Comparison of ENCODE assay signal across 10 cellular contexts in the genomic region with DNA sequence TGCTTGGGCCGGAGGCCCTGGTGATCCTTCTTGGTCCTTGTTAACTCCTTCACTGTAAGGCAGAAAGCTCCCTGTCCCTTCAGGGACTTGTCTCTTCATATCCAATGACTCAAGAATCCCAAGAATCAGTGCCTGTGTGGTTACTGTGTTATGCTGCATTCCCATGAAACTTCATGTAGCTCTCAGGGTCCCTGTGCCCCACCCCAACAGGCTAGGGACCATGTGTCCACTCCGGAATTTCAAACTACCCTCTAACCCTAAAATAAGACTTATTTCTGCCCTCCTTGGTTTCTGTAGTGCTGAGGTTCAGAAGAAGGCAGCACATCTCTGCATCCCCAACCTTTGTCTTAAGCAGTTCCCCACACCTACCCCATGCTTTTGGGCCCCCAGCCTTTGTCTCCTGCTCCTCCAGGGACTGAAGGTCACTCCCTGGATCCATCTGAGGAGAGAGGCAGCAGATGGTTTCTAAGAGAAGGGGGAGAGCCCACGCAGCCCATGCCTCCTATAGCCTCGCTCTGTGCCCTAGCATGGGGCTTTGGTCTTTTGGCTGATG. TPM values are rescaled to one million over a fixed set of nuclear protein-coding genes. Genes with fewer than 3 reads are reported as not detected.
A peak's percentile ranks its signal among the peaks of the same experiment; 100 is the strongest.
DNase-seq lines count a peak whose midpoint lies in the region; ATAC-seq and TF ChIP-seq lines count a peak whose summit lies in the region.
"Had no signal": no experiment of that assay in that cellular context is flagged by ENCODE, and none has a peak within 500 bp of the region (broad histone marks: within the 10 kb centered on the region; RNA-seq: fewer than 3 reads in every experiment).

No MANE protein-coding gene starts in this region.

- H3K27me3 ChIP-seq in A673 (replicated peaks; ENCODE audit: insufficient read depth, low read depth, low read length, poor library complexity) (no peaks in the 10 kb centered on the region), dorsolateral prefrontal cortex (no peaks in the 10 kb centered on the region)

- H3K27me3 Mint-ChIP-seq in nephron (ENCODE audit: low read depth): no peaks in the 10 kb centered on the region

- peaks cover 4% of the 10 kb centered on the region for H3K9me3 Mint-ChIP-seq in nephron

- H3K4me3 Mint-ChIP-seq in nephron: peak overlapping the region; percentile 91 to 98 (median 95)

- peak overlapping the region; percentile 76 for H3K4me3 ChIP-seq in A673 (ENCODE audit: low read depth, low read length, poor library complexity, severe bottlenecking)
- peak overlapping the region; percentile 96 for H3K4me3 ChIP-seq in Jurkat, Clone E6-1 (ENCODE audit: low read length)
- peak overlapping the region; percentile 57 to 94 (median 79) for H3K4me3 ChIP-seq in dorsolateral prefrontal cortex

- peaks cover 63% of the 10 kb centered on the region for H3K4me1 Mint-ChIP-seq in nephron

- peaks cover 21% of the 10 kb centered on the region for H3K36me3 ChIP-seq in A673 (ENCODE audit: insufficient read depth, low read length, poor library complexity, severe bottlenecking)
- H3K36me3 ChIP-seq: neutrophil had no signal

- BruUV-seq in A673 (replicated peaks; lab: Mats Ljungman, UMichigan): TSS peak; percentile 67

- peaks cover 36% of the 10 kb centered on the region for H3K4me1 ChIP-seq in A673 (ENCODE audit: insufficient read depth, low read length, poor library complexity, severe bottlenecking)

- H3K36me3 Mint-ChIP-seq in nephron (ENCODE audit: low read depth): peaks cover 23% of the 10 kb centered on the region

- DNase-seq in A673 (ENCODE audit: low spot score): peak; percentile 46
- no peak for DNase-seq in Jurkat, Clone E6-1 (ENCODE audit: low read depth, low spot score)
- DNase-seq in dorsolateral prefrontal cortex: peak in 1 of 10 donors; percentile 48
- DNase-seq in AML-193 (lab: John Stamatoyannopoulos, UW): no peak
- no peak for DNase-seq in epidermal melanocyte (ENCODE audit: insufficient read length, low spot score)
- DNase-seq: NCI-H2029 had no signal

- peak overlapping the region; percentile 80 for H3K27ac ChIP-seq in A673 (ENCODE audit: low read depth, low read length, poor library complexity, severe bottlenecking)
- peak overlapping the region; percentile 81 to 99 (median 97) for H3K27ac ChIP-seq in dorsolateral prefrontal cortex
- H3K27ac ChIP-seq: neutrophil had no signal

- intact Hi-C loops in A673 (cut with micrococcal nuclease; ENCODE audit: unreplicated experiment) (loop anchor here (10.0 kb wide), 1 partner anchor 72 kb away; no protein-coding TSS in a partner anchor), dorsolateral prefrontal cortex (cut with DNase I) (no loop called here)

- TF ChIP-seq CTCF in A673 (conservative IDR thresholded peaks at IDR 0.05; ENCODE audit: low read depth, low read length) (no peak), dorsolateral prefrontal cortex (IDR thresholded peaks at IDR 0.05 in 54 of 56, conservative IDR thresholded peaks at IDR 0.05 in 2 of 56; ENCODE audit: low read depth in 1 of 56, partially characterized antibody in 56 of 56) (no peak), nephron (IDR thresholded peaks at IDR 0.05; ENCODE audit: unreplicated experiment in 3 of 3) (no peak)

- H3K27ac Mint-ChIP-seq in nephron: peak overlapping the region; percentile 82 to 94 (median 90)

- POLR2A ChIA-PET in A673 (lab: Charles Lee; ENCODE audit: low non-redundant PET): interaction anchor here (0.7 kb wide), 1 partner anchor 363 kb away, joined by 3 read pairs; no protein-coding TSS in a partner anchor

- ATAC-seq in HG02981 (IDR thresholded peaks at IDR 0.05; ENCODE audit: unreplicated experiment) (no peak), HG03108 (IDR thresholded peaks at IDR 0.05; ENCODE audit: unreplicated experiment) (no peak)

- H3K9me3 ChIP-seq in A673 (ENCODE audit: low read depth, low read length, poor library complexity, severe bottlenecking): no peaks in the 10 kb centered on the region
- H3K9me3 ChIP-seq: neutrophil had no signal

- CTCF ChIA-PET in A673 (lab: Charles Lee): no interaction called here

RNA-seq across cellular contexts. Expression of gene MAP1A, which starts 0.5 kb away (rescaled TPM):
- total RNA-seq in A673 (2021): 65.8 and 83.8 TPM in 2 replicates
- polyA plus RNA-seq in Jurkat, Clone E6-1 (2012; ENCODE audit: insufficient read depth, insufficient read length): 24.8 TPM
- 100 to 1,000 TPM; 301 to 845 (median 633) TPM for total RNA-seq in dorsolateral prefrontal cortex

RNA-seq across cellular contexts. Expression of gene TP53BP1, which starts 23.9 kb away (rescaled TPM):
- total RNA-seq in A673 (2021) (66.0 and 74.5 TPM in 2 replicates), dorsolateral prefrontal cortex (100 to 1,000 TPM in 52 of 120 experiments, 10 to 100 TPM in 68; 71.0 to 120 (median 97.6) TPM)
- polyA plus RNA-seq in Jurkat, Clone E6-1 (2012; ENCODE audit: insufficient read depth, insufficient read length): 30.0 TPM
